In the genomic region with DNA sequence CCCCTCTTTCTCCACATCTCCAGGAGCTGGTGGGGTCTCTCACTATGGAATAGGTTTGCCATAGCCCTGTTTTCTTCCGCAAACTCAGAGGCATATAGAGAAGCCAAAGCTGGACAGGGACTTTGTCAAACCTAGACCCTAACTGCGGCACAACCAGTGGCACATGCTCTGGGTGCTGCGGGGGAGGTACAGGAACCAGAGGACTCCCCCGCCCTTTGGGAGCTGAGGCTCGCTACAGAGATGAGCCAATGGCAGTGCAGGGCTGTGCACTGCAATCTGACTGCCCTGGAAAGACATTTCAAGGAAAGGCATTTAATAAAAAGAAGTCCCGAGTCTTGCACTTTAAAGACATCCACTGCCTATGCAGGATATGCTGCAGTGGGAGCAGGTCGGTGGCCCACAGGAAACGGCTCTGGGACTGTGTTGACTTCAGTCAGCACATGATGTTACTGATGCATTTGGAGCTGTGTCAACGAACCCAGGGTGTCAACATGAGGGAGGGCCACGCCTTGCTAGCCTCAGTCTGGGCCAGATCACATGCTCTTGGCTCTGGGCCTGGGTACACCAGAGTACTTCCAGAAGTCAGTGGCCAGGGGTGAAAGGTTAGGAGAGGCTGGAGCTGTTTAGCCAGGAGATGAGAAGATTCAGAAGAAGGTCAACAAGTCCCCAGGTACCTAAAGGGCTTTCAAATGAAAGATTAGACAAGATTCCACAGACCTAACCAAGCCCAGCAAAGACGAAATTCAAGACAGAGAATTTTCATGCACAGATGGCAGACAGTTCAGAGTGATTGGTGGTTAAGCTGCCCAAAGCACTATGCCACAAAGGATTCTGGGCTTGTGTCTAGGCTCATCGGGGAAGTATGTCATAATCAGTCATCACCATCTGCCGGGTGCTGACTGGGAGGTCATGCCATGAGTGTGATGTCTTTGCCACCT, we compare ENCODE assay signal across 1 cellular context.
TF ChIP-seq lines count a peak whose summit lies in the region.

No MANE protein-coding gene starts in this region.

TF ChIP-seq in HepG2, 621 proteins besides CTCF, POLR2A, EP300 and RAD21 (continued from another document and continues in another):
- TF ChIP-seq, protein P1, sequence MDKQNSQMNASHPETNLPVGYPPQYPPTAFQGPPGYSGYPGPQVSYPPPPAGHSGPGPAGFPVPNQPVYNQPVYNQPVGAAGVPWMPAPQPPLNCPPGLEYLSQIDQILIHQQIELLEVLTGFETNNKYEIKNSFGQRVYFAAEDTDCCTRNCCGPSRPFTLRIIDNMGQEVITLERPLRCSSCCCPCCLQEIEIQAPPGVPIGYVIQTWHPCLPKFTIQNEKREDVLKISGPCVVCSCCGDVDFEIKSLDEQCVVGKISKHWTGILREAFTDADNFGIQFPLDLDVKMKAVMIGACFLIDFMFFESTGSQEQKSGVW (CRISPR knock-in tag; IDR thresholded peaks at IDR 0.05; ENCODE audit: borderline replicate concordance), result no peak
- TF ChIP-seq NCOR1 (IDR thresholded peaks at IDR 0.05; ENCODE audit: borderline replicate concordance, low read length) (no peak), ETV5 (CRISPR knock-in tag; IDR thresholded peaks at IDR 0.05; ENCODE audit: borderline replicate concordance) (peak; percentile 75; the same call in 1 of the 2 replicates), HNF4G (IDR thresholded peaks at IDR 0.05; ENCODE audit: borderline replicate concordance, low read depth, low read length) (no peak), HNF4G (CRISPR knock-in tag; IDR thresholded peaks at IDR 0.05; ENCODE audit: borderline replicate concordance, low read depth) (no peak), ZNF75D (CRISPR knock-in tag; IDR thresholded peaks at IDR 0.05; ENCODE audit: borderline replicate concordance) (no peak), REXO4 (CRISPR knock-in tag; IDR thresholded peaks at IDR 0.05; ENCODE audit: borderline replicate concordance) (no peak), SIX4 (CRISPR knock-in tag; IDR thresholded peaks at IDR 0.05) (no peak), ZNF3 (CRISPR knock-in tag; IDR thresholded peaks at IDR 0.05) (no peak), JDP2 (CRISPR knock-in tag; IDR thresholded peaks at IDR 0.05; ENCODE audit: borderline replicate concordance) (no peak), MTA3 (CRISPR knock-in tag; IDR thresholded peaks at IDR 0.05) (no peak), SIN3A (IDR thresholded peaks at IDR 0.05; ENCODE audit: borderline replicate concordance, low read depth, low read length) (peak; percentile 44; the same call in 1 of the 2 replicates), ZNF17 (CRISPR knock-in tag; IDR thresholded peaks at IDR 0.05) (no peak), SATB2 (CRISPR knock-in tag; IDR thresholded peaks at IDR 0.05) (no peak), HOXD1 (CRISPR knock-in tag; IDR thresholded peaks at IDR 0.05) (0 out of 2 replicates have a peak, but pooled peaks have one; percentile 33), HES4 (CRISPR knock-in tag; IDR thresholded peaks at IDR 0.05; ENCODE audit: borderline replicate concordance) (no peak), NKX3-1 (CRISPR knock-in tag; IDR thresholded peaks at IDR 0.05) (no peak)
- TF ChIP-seq, protein P2, sequence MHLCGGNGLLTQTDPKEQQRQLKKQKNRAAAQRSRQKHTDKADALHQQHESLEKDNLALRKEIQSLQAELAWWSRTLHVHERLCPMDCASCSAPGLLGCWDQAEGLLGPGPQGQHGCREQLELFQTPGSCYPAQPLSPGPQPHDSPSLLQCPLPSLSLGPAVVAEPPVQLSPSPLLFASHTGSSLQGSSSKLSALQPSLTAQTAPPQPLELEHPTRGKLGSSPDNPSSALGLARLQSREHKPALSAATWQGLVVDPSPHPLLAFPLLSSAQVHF (CRISPR knock-in tag; IDR thresholded peaks at IDR 0.05), result no peak
- TF ChIP-seq, protein P3, sequence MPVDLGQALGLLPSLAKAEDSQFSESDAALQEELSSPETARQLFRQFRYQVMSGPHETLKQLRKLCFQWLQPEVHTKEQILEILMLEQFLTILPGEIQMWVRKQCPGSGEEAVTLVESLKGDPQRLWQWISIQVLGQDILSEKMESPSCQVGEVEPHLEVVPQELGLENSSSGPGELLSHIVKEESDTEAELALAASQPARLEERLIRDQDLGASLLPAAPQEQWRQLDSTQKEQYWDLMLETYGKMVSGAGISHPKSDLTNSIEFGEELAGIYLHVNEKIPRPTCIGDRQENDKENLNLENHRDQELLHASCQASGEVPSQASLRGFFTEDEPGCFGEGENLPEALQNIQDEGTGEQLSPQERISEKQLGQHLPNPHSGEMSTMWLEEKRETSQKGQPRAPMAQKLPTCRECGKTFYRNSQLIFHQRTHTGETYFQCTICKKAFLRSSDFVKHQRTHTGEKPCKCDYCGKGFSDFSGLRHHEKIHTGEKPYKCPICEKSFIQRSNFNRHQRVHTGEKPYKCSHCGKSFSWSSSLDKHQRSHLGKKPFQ (CRISPR knock-in tag; IDR thresholded peaks at IDR 0.05; ENCODE audit: insufficient replicate concordance), result no peak
- TF ChIP-seq, protein P4, sequence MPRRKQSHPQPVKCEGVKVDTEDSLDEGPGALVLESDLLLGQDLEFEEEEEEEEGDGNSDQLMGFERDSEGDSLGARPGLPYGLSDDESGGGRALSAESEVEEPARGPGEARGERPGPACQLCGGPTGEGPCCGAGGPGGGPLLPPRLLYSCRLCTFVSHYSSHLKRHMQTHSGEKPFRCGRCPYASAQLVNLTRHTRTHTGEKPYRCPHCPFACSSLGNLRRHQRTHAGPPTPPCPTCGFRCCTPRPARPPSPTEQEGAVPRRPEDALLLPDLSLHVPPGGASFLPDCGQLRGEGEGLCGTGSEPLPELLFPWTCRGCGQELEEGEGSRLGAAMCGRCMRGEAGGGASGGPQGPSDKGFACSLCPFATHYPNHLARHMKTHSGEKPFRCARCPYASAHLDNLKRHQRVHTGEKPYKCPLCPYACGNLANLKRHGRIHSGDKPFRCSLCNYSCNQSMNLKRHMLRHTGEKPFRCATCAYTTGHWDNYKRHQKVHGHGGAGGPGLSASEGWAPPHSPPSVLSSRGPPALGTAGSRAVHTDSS (CRISPR knock-in tag; conservative IDR thresholded peaks at IDR 0.05), result no peak
- TF ChIP-seq, protein P5, sequence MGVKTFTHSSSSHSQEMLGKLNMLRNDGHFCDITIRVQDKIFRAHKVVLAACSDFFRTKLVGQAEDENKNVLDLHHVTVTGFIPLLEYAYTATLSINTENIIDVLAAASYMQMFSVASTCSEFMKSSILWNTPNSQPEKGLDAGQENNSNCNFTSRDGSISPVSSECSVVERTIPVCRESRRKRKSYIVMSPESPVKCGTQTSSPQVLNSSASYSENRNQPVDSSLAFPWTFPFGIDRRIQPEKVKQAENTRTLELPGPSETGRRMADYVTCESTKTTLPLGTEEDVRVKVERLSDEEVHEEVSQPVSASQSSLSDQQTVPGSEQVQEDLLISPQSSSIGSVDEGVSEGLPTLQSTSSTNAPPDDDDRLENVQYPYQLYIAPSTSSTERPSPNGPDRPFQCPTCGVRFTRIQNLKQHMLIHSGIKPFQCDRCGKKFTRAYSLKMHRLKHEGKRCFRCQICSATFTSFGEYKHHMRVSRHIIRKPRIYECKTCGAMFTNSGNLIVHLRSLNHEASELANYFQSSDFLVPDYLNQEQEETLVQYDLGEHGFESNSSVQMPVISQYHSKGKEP (CRISPR knock-in tag; IDR thresholded peaks at IDR 0.05), result no peak
- TF ChIP-seq, protein P6, sequence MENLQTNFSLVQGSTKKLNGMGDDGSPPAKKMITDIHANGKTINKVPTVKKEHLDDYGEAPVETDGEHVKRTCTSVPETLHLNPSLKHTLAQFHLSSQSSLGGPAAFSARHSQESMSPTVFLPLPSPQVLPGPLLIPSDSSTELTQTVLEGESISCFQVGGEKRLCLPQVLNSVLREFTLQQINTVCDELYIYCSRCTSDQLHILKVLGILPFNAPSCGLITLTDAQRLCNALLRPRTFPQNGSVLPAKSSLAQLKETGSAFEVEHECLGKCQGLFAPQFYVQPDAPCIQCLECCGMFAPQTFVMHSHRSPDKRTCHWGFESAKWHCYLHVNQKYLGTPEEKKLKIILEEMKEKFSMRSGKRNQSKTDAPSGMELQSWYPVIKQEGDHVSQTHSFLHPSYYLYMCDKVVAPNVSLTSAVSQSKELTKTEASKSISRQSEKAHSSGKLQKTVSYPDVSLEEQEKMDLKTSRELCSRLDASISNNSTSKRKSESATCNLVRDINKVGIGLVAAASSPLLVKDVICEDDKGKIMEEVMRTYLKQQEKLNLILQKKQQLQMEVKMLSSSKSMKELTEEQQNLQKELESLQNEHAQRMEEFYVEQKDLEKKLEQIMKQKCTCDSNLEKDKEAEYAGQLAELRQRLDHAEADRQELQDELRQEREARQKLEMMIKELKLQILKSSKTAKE (CRISPR knock-in tag; IDR thresholded peaks at IDR 0.05; ENCODE audit: borderline replicate concordance), result peak; percentile 61; the same call in 1 of the 2 replicates
- TF ChIP-seq, protein P7, sequence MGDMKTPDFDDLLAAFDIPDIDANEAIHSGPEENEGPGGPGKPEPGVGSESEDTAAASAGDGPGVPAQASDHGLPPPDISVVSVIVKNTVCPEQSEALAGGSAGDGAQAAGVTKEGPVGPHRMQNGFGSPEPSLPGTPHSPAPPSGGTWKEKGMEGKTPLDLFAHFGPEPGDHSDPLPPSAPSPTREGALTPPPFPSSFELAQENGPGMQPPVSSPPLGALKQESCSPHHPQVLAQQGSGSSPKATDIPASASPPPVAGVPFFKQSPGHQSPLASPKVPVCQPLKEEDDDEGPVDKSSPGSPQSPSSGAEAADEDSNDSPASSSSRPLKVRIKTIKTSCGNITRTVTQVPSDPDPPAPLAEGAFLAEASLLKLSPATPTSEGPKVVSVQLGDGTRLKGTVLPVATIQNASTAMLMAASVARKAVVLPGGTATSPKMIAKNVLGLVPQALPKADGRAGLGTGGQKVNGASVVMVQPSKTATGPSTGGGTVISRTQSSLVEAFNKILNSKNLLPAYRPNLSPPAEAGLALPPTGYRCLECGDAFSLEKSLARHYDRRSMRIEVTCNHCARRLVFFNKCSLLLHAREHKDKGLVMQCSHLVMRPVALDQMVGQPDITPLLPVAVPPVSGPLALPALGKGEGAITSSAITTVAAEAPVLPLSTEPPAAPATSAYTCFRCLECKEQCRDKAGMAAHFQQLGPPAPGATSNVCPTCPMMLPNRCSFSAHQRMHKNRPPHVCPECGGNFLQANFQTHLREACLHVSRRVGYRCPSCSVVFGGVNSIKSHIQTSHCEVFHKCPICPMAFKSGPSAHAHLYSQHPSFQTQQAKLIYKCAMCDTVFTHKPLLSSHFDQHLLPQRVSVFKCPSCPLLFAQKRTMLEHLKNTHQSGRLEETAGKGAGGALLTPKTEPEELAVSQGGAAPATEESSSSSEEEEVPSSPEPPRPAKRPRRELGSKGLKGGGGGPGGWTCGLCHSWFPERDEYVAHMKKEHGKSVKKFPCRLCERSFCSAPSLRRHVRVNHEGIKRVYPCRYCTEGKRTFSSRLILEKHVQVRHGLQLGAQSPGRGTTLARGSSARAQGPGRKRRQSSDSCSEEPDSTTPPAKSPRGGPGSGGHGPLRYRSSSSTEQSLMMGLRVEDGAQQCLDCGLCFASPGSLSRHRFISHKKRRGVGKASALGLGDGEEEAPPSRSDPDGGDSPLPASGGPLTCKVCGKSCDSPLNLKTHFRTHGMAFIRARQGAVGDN (CRISPR knock-in tag; IDR thresholded peaks at IDR 0.05), result peak; percentile 91
- TF ChIP-seq, protein P8, sequence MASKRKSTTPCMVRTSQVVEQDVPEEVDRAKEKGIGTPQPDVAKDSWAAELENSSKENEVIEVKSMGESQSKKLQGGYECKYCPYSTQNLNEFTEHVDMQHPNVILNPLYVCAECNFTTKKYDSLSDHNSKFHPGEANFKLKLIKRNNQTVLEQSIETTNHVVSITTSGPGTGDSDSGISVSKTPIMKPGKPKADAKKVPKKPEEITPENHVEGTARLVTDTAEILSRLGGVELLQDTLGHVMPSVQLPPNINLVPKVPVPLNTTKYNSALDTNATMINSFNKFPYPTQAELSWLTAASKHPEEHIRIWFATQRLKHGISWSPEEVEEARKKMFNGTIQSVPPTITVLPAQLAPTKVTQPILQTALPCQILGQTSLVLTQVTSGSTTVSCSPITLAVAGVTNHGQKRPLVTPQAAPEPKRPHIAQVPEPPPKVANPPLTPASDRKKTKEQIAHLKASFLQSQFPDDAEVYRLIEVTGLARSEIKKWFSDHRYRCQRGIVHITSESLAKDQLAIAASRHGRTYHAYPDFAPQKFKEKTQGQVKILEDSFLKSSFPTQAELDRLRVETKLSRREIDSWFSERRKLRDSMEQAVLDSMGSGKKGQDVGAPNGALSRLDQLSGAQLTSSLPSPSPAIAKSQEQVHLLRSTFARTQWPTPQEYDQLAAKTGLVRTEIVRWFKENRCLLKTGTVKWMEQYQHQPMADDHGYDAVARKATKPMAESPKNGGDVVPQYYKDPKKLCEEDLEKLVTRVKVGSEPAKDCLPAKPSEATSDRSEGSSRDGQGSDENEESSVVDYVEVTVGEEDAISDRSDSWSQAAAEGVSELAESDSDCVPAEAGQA (IDR thresholded peaks at IDR 0.05; ENCODE audit: low read depth), result 0 out of 2 replicates have a peak, but pooled peaks have one; percentile 39
- TF ChIP-seq, protein P8 (CRISPR knock-in tag; IDR thresholded peaks at IDR 0.05; ENCODE audit: borderline replicate concordance), result no peak
- TF ChIP-seq, protein P9, sequence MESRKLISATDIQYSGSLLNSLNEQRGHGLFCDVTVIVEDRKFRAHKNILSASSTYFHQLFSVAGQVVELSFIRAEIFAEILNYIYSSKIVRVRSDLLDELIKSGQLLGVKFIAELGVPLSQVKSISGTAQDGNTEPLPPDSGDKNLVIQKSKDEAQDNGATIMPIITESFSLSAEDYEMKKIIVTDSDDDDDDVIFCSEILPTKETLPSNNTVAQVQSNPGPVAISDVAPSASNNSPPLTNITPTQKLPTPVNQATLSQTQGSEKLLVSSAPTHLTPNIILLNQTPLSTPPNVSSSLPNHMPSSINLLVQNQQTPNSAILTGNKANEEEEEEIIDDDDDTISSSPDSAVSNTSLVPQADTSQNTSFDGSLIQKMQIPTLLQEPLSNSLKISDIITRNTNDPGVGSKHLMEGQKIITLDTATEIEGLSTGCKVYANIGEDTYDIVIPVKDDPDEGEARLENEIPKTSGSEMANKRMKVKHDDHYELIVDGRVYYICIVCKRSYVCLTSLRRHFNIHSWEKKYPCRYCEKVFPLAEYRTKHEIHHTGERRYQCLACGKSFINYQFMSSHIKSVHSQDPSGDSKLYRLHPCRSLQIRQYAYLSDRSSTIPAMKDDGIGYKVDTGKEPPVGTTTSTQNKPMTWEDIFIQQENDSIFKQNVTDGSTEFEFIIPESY (CRISPR knock-in tag; IDR thresholded peaks at IDR 0.05), result no peak
- TF ChIP-seq, protein P10, sequence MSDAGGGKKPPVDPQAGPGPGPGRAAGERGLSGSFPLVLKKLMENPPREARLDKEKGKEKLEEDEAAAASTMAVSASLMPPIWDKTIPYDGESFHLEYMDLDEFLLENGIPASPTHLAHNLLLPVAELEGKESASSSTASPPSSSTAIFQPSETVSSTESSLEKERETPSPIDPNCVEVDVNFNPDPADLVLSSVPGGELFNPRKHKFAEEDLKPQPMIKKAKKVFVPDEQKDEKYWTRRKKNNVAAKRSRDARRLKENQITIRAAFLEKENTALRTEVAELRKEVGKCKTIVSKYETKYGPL (CRISPR knock-in tag; IDR thresholded peaks at IDR 0.05), result no peak
